ENCODE assay signal across 16 cellular contexts in the genomic region with DNA sequence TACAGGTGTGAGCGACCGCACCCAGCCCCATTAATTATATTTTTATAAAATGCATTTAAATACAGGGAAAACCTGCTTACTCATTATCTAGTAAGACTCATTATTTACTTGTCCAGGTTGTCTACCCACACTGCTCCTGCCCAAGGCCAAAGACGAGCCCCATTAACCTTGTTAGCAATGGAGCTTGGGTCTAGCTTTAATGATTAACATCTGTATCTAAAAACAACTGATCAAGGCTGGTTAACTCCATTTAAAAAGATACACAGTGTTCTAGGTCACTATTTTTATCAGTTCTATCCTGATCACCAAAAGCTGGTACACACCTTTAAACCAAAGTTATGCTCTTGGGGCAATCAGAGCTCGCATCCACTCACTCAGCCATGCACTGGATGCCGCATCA. TPM values are rescaled to one million over a fixed set of nuclear protein-coding genes. Genes with fewer than 3 reads are reported as not detected.
A peak's percentile ranks its signal among the peaks of the same experiment; 100 is the strongest.
DNase-seq lines count a peak whose midpoint lies in the region; ATAC-seq and TF ChIP-seq lines count a peak whose summit lies in the region.
"Had no signal": no experiment of that assay in that cellular context is flagged by ENCODE, and none has a peak within 500 bp of the region (broad histone marks: within the 10 kb centered on the region; RNA-seq: fewer than 3 reads in every experiment).

No MANE protein-coding gene starts in this region.

- intact Hi-C loops in activated CD4-positive, alpha-beta T cell treated with anti-CD3 and anti-CD28 coated beads for 36 hours (cut with DNase I, micrococcal nuclease): no loop called here
- intact Hi-C loops in testis (cut with DNase I; ENCODE audit: low total_unique reads): no loop called here

- WGBS in mesenchymal stem cell: 100% methylated on average over 2 of the region's 5 CpGs
- WGBS in testis, 2 donors: 79 to 88% methylated on average over 5 of the region's 5 CpGs

- no peaks in the 10 kb centered on the region for H3K9me3 ChIP-seq in mesenchymal stem cell (ENCODE audit: control insufficient read depth, low read length)
- H3K9me3 ChIP-seq in testis: no peaks in the 10 kb centered on the region

- TF ChIP-seq CTCF in brain (conservative IDR thresholded peaks at IDR 0.05) (no peak), testis (IDR thresholded peaks at IDR 0.05) (no peak)

- no peak overlapping the region for H3K4me3 Mint-ChIP-seq in activated CD4-positive, alpha-beta T cell treated with anti-CD3 and anti-CD28 coated beads for 36 hours
- peak overlapping the region in 3 of 5 experiments; percentile 38 to 71 (median 68) for H3K4me3 Mint-ChIP-seq in brain
- H3K4me3 Mint-ChIP-seq: dendritic cell treated with granulocyte-macrophage colony-stimulating factor and Interleukin-4, amounts not matched to agents 40 ng/mL and 50 ng/mL, for 4 days; naive B cell; T-helper 1 cell treated with Interleukin-12 subunit alpha and Interleukin-12 subunit beta and Interleukin-4 antibody, amounts not matched to agents 30 μg/mL and 1 μg/mL, for 36 hours had no signal

- no peak overlapping the region for H2BK120ac ChIP-seq in mesenchymal stem cell (ENCODE audit: low read depth, low read length)

- peaks cover 4% of the 10 kb centered on the region for H3K79me1 ChIP-seq in mesenchymal stem cell (replicated peaks; ENCODE audit: low read length, poor library complexity, severe bottlenecking)

- no peaks in the 10 kb centered on the region for H3K27me3 ChIP-seq in mesenchymal stem cell (ENCODE audit: control insufficient read depth in 1 of 2, insufficient read depth in 1 of 2, low read length in 2 of 2)
- no peaks in the 10 kb centered on the region for H3K27me3 ChIP-seq in testis

- no peak overlapping the region for H3K23ac ChIP-seq in mesenchymal stem cell (ENCODE audit: low read length in 2 of 2)

- no peak overlapping the region for H4K91ac ChIP-seq in mesenchymal stem cell (ENCODE audit: low read length)

- peaks cover 28% of the 10 kb centered on the region for H3K4me1 Mint-ChIP-seq in activated CD4-positive, alpha-beta T cell treated with anti-CD3 and anti-CD28 coated beads for 36 hours
- peaks cover 67% of the 10 kb centered on the region for H3K4me1 Mint-ChIP-seq in brain

- H2BK15ac ChIP-seq in mesenchymal stem cell (ENCODE audit: low read depth, poor library complexity, severe bottlenecking): no peak overlapping the region

- no peak overlapping the region for H2BK12ac ChIP-seq in mesenchymal stem cell (ENCODE audit: low read length in 2 of 2)

- peak overlapping the region; percentile 8 for H3K27ac Mint-ChIP-seq in activated CD4-positive, alpha-beta T cell treated with anti-CD3 and anti-CD28 coated beads for 36 hours
- peak overlapping the region in 4 of 5 experiments; percentile 72 to 89 (median 84) for H3K27ac Mint-ChIP-seq in brain
- H3K27ac Mint-ChIP-seq: dendritic cell treated with granulocyte-macrophage colony-stimulating factor and Interleukin-4, amounts not matched to agents 40 ng/mL and 50 ng/mL, for 4 days; T-helper 1 cell treated with Interleukin-12 subunit alpha and Interleukin-12 subunit beta and Interleukin-4 antibody, amounts not matched to agents 30 μg/mL and 1 μg/mL, for 36 hours had no signal

- H3K14ac ChIP-seq in mesenchymal stem cell (ENCODE audit: low read length in 2 of 2): no peak overlapping the region

- peaks cover 27% of the 10 kb centered on the region for H3K36me3 Mint-ChIP-seq in activated CD4-positive, alpha-beta T cell treated with anti-CD3 and anti-CD28 coated beads for 36 hours (ENCODE audit: low read depth)
- peaks cover 71% of the 10 kb centered on the region for H3K36me3 Mint-ChIP-seq in brain

- H2AK5ac ChIP-seq in mesenchymal stem cell (ENCODE audit: low read length, severe bottlenecking): no peak overlapping the region

- POLR2A ChIA-PET in activated CD4-positive, alpha-beta T cell treated with anti-CD3 and anti-CD28 coated beads for 36 hours (lab: Charles Lee): interaction anchor here (0.9 kb wide), 1 partner anchor 26 kb away, joined by 3 read pairs; no protein-coding TSS in a partner anchor

- no peak overlapping the region for H3K4me3 ChIP-seq in mesenchymal stem cell (ENCODE audit: insufficient read depth in 1 of 2, low read depth in 1 of 2, low read length in 2 of 2)
- no peak overlapping the region for H3K4me3 ChIP-seq in testis

- peak overlapping the region; percentile 31 for H3K9ac ChIP-seq in mesenchymal stem cell (ENCODE audit: low read length)

- no peak overlapping the region for H3K18ac ChIP-seq in mesenchymal stem cell (ENCODE audit: low read depth in 1 of 2, low read length in 2 of 2)

- ATAC-seq in activated CD4-positive, alpha-beta T cell treated with anti-CD3 and anti-CD28 coated beads for 36 hours: no peak
- no peak for ATAC-seq in HG03342 (IDR thresholded peaks at IDR 0.05; ENCODE audit: unreplicated experiment)

- no peak for DNase-seq in activated CD4-positive, alpha-beta T cell treated with anti-CD3 and anti-CD28 coated beads for 36 hours
- DNase-seq in activated CD4-positive, alpha-beta T cell treated with anti-CD3 and anti-CD28 coated beads for 4 hours: no peak
- DNase-seq in mesenchymal stem cell (no peak), testis (no peak), NCI-H1436 (lab: John Stamatoyannopoulos, UW) (no peak), amygdala (lab: John Stamatoyannopoulos, UW) (no peak)
- DNase-seq: activated CD8-positive, alpha-beta memory T cell treated with anti-CD3 and anti-CD28 coated beads for 24 hours; activated naive CD4-positive, alpha-beta T cell treated with Interleukin-2 at 50 U/mL for 16 hours; naive B cell; NCI-H1417; NCI-H524 had no signal

- TF ChIP-seq POLR2A in testis (IDR thresholded peaks at IDR 0.05): no peak

- no peak overlapping the region for H4K8ac ChIP-seq in mesenchymal stem cell (ENCODE audit: low read length)

- no peaks in the 10 kb centered on the region for H3K27me3 Mint-ChIP-seq in activated CD4-positive, alpha-beta T cell treated with anti-CD3 and anti-CD28 coated beads for 36 hours
- H3K27me3 Mint-ChIP-seq in brain: no peaks in the 10 kb centered on the region
- H3K27me3 Mint-ChIP-seq: dendritic cell treated with granulocyte-macrophage colony-stimulating factor and Interleukin-4, amounts not matched to agents 40 ng/mL and 50 ng/mL, for 4 days; naive B cell had no signal

- no peak overlapping the region for H3K4me2 ChIP-seq in mesenchymal stem cell (ENCODE audit: low read length, poor library complexity, severe bottlenecking)

- CTCF ChIA-PET in activated CD4-positive, alpha-beta T cell treated with anti-CD3 and anti-CD28 coated beads for 36 hours (lab: Charles Lee): interaction anchor here (0.6 to 1.5 kb wide), 3 partner anchors 11 to 428 kb away, joined by 3 to 4 read pairs (median 4); no protein-coding TSS in a partner anchor

- H3K9me3 Mint-ChIP-seq in activated CD4-positive, alpha-beta T cell treated with anti-CD3 and anti-CD28 coated beads for 36 hours (ENCODE audit: low read depth): no peaks in the 10 kb centered on the region
- H3K9me3 Mint-ChIP-seq in brain: no peaks in the 10 kb centered on the region
- H3K9me3 Mint-ChIP-seq: dendritic cell treated with granulocyte-macrophage colony-stimulating factor and Interleukin-4, amounts not matched to agents 40 ng/mL and 50 ng/mL, for 4 days; naive B cell; T-helper 1 cell treated with Interleukin-12 subunit alpha and Interleukin-12 subunit beta and Interleukin-4 antibody, amounts not matched to agents 30 μg/mL and 1 μg/mL, for 36 hours had no signal

- no peak overlapping the region for H3K4ac ChIP-seq in mesenchymal stem cell (ENCODE audit: low read depth in 1 of 2, low read length in 2 of 2)

- peak overlapping the region; percentile 35 for H3K27ac ChIP-seq in mesenchymal stem cell (ENCODE audit: low read length, poor library complexity, severe bottlenecking)
- peak overlapping the region; percentile 85 to 87 for H3K27ac ChIP-seq in testis
- H3K27ac ChIP-seq: 22Rv1 had no signal

- H3K36me3 ChIP-seq in mesenchymal stem cell (ENCODE audit: control insufficient read depth in 1 of 2, insufficient read depth in 2 of 2, low read depth in 1 of 2, low read length in 2 of 2): peaks cover 43 to 55% of the 10 kb centered on the region in 2 experiments
- no peaks in the 10 kb centered on the region for H3K36me3 ChIP-seq in testis (ENCODE audit: low read depth, missing control alignments)

- H3K4me1 ChIP-seq in mesenchymal stem cell (ENCODE audit: control insufficient read depth, insufficient read depth, low read depth, low read length): peaks cover 19% of the 10 kb centered on the region
- peaks cover 35% of the 10 kb centered on the region for H3K4me1 ChIP-seq in testis

- no peak overlapping the region for H2BK5ac ChIP-seq in mesenchymal stem cell (ENCODE audit: low read depth, low read length, poor library complexity, severe bottlenecking)

- H2AFZ ChIP-seq in mesenchymal stem cell (ENCODE audit: low read depth, low read length): no peak overlapping the region

RNA-seq across cellular contexts. Expression of gene NCKIPSD, which starts 10.4 kb away (rescaled TPM):
- 10 to 100 TPM; 61.0 to 67.3 TPM for total RNA-seq in activated CD4-positive, alpha-beta T cell treated with anti-CD3 and anti-CD28 coated beads for 36 hours
- polyA plus RNA-seq in brain (ENCODE audit: insufficient read depth, low read depth, low replicate concordance) (42.2 TPM), testis (ENCODE audit: insufficient read depth, low read depth, low replicate concordance) (30.1 TPM)
- polyA plus RNA-seq in mesenchymal stem cell (2013, experiment 1 of 2): 12.3 TPM
- 11.3 TPM for polyA plus RNA-seq in mesenchymal stem cell (2013, experiment 2 of 2)
- 10 to 100 TPM; 69.4 to 81.3 TPM for total RNA-seq in testis

RNA-seq across cellular contexts. Expression of gene IP6K2, which starts 20.9 kb away (rescaled TPM):
- total RNA-seq in activated CD4-positive, alpha-beta T cell treated with anti-CD3 and anti-CD28 coated beads for 36 hours: 10 to 100 TPM; 39.4 to 48.3 TPM
- 121 TPM for polyA plus RNA-seq in brain (ENCODE audit: insufficient read depth, low read depth, low replicate concordance)
- polyA plus RNA-seq in mesenchymal stem cell (2013, experiment 1 of 2): 75.8 TPM
- polyA plus RNA-seq in mesenchymal stem cell (2013, experiment 2 of 2): 75.0 TPM
- 100 to 1,000 TPM; 114 to 148 TPM for total RNA-seq in testis
- 113 TPM for polyA plus RNA-seq in testis (ENCODE audit: insufficient read depth, low read depth, low replicate concordance)

RNA-seq across cellular contexts. Expression of gene CELSR3, which starts 33.5 kb away (rescaled TPM):
- 1 to 10 TPM; 7.9 to 8.1 TPM for total RNA-seq in activated CD4-positive, alpha-beta T cell treated with anti-CD3 and anti-CD28 coated beads for 36 hours
- 23.1 TPM for polyA plus RNA-seq in brain (ENCODE audit: insufficient read depth, low read depth, low replicate concordance)
- polyA plus RNA-seq in mesenchymal stem cell (2013, experiment 1 of 2): 2.1 TPM
- 2.0 TPM for polyA plus RNA-seq in mesenchymal stem cell (2013, experiment 2 of 2)
- 10 to 100 TPM; 14.3 to 17.5 TPM for total RNA-seq in testis
- 13.5 TPM for polyA plus RNA-seq in testis (ENCODE audit: insufficient read depth, low read depth, low replicate concordance)
